Comparison of ENCODE assay signal across 8 cellular contexts in genomic region chr3:94063497-94064119, GRCh38. TPM values are rescaled to one million over a fixed set of nuclear protein-coding genes. Genes with fewer than 3 reads are reported as not detected.
A peak's percentile ranks its signal among the peaks of the same experiment; 100 is the strongest.
DNase-seq lines count a peak whose midpoint lies in the region; ATAC-seq and TF ChIP-seq lines count a peak whose summit lies in the region.

No MANE protein-coding gene starts in this region.

- peak overlapping the region; percentile 99 for H3K27ac Mint-ChIP-seq in activated naive CD4-positive, alpha-beta T cell treated with anti-CD3 and anti-CD28 coated beads, Interleukin-2, amount 10 ng/mL, durations not matched to agents 7 days and 5 days
- H3K27ac Mint-ChIP-seq in activated T-helper 1 cell treated with anti-CD3 and anti-CD28 coated beads, Interleukin-12 subunit alpha, Interleukin-12 subunit beta, Interleukin-2, Interleukin-4 antibody, amounts not matched to agents 30 ng/mL and 10 ng/mL and 1 ng/mL, durations not matched to agents 14 hours and 24 hours and 36 hours: peak overlapping the region; percentile 97
- H3K27ac Mint-ChIP-seq in immature natural killer cell: peak overlapping the region; percentile 99 to 100 (median 100)

- no peak for ATAC-seq in HG02840 (IDR thresholded peaks at IDR 0.05; ENCODE audit: low FRiP score, unreplicated experiment)

- H3K36me3 Mint-ChIP-seq in activated naive CD4-positive, alpha-beta T cell treated with anti-CD3 and anti-CD28 coated beads, Interleukin-2, amount 10 ng/mL, durations not matched to agents 7 days and 5 days: peaks cover 58% of the 10 kb centered on the region
- H3K36me3 Mint-ChIP-seq in activated T-helper 1 cell treated with anti-CD3 and anti-CD28 coated beads, Interleukin-12 subunit alpha, Interleukin-12 subunit beta, Interleukin-2, Interleukin-4 antibody, amounts not matched to agents 30 ng/mL and 10 ng/mL and 1 ng/mL, durations not matched to agents 14 hours and 24 hours and 36 hours (ENCODE audit: low read depth): peaks cover 37% of the 10 kb centered on the region
- peaks cover 4 to 8% (median 5%) of the 10 kb centered on the region in 3 donors for H3K36me3 Mint-ChIP-seq in immature natural killer cell

- peaks cover 28% of the 10 kb centered on the region for H3K4me1 ChIP-seq in suprapubic skin

- H3K36me3 ChIP-seq in suprapubic skin: peaks cover 13% of the 10 kb centered on the region

- H3K27me3 Mint-ChIP-seq in activated naive CD4-positive, alpha-beta T cell treated with anti-CD3 and anti-CD28 coated beads, Interleukin-2, amount 10 ng/mL, durations not matched to agents 7 days and 5 days: no peaks in the 10 kb centered on the region
- no peaks in the 10 kb centered on the region for H3K27me3 Mint-ChIP-seq in activated T-helper 1 cell treated with anti-CD3 and anti-CD28 coated beads, Interleukin-12 subunit alpha, Interleukin-12 subunit beta, Interleukin-2, Interleukin-4 antibody, amounts not matched to agents 30 ng/mL and 10 ng/mL and 1 ng/mL, durations not matched to agents 14 hours and 24 hours and 36 hours (ENCODE audit: insufficient read depth)
- peaks cover 5 to 18% (median 6%) of the 10 kb centered on the region in 3 donors for H3K27me3 Mint-ChIP-seq in immature natural killer cell (ENCODE audit: low read depth in 3 of 3)

- H3K27ac ChIP-seq in suprapubic skin: peak overlapping the region; percentile 97

- peak overlapping the region; percentile 84 for H3K4me3 ChIP-seq in suprapubic skin

- 34% methylated on average over 16 of the region's 16 CpGs for WGBS in suprapubic skin

- intact Hi-C loops in activated T-helper 1 cell treated with anti-CD3 and anti-CD28 coated beads, Interleukin-12 subunit alpha, Interleukin-12 subunit beta, Interleukin-2, Interleukin-4 antibody, amounts not matched to agents 30 ng/mL and 10 ng/mL and 1 ng/mL, durations not matched to agents 14 hours and 24 hours and 36 hours (cut with micrococcal nuclease): no loop called here

- peaks cover 14% of the 10 kb centered on the region for H3K9me3 Mint-ChIP-seq in activated naive CD4-positive, alpha-beta T cell treated with anti-CD3 and anti-CD28 coated beads, Interleukin-2, amount 10 ng/mL, durations not matched to agents 7 days and 5 days
- H3K9me3 Mint-ChIP-seq in activated T-helper 1 cell treated with anti-CD3 and anti-CD28 coated beads, Interleukin-12 subunit alpha, Interleukin-12 subunit beta, Interleukin-2, Interleukin-4 antibody, amounts not matched to agents 30 ng/mL and 10 ng/mL and 1 ng/mL, durations not matched to agents 14 hours and 24 hours and 36 hours: no peaks in the 10 kb centered on the region
- H3K9me3 Mint-ChIP-seq in immature natural killer cell: no peaks in the 10 kb centered on the region

- H3K27me3 ChIP-seq in suprapubic skin: no peaks in the 10 kb centered on the region

- TF ChIP-seq EP300 in suprapubic skin (IDR thresholded peaks at IDR 0.05): no peak

- no peak for DNase-seq in activated naive CD4-positive, alpha-beta T cell treated with anti-CD3 and anti-CD28 coated beads, Interleukin-2, amount 10 ng/mL, durations not matched to agents 7 days and 5 days
- DNase-seq in activated naive CD4-positive, alpha-beta T cell treated with anti-CD3 and anti-CD28 coated beads, Interleukin-2, amount 50 U/mL, for 16 hours: no peak
- no peak for DNase-seq in activated T-helper 1 cell treated with anti-CD3 and anti-CD28 coated beads, Interleukin-12 subunit alpha, Interleukin-12 subunit beta, Interleukin-2, Interleukin-4 antibody, amounts not matched to agents 30 ng/mL and 10 ng/mL and 1 ng/mL, durations not matched to agents 14 hours and 24 hours and 36 hours (ENCODE audit: low spot score)
- DNase-seq in immature natural killer cell: peak in 2 of 3 donors; percentile 5 to 7
- no peak for DNase-seq in suprapubic skin (ENCODE audit: low spot score in 2 of 2)
- DNase-seq in cortex of kidney (lab: John Stamatoyannopoulos, UW): no peak
- DNase-seq in COR-L47 (lab: John Stamatoyannopoulos, UW): no peak

- TF ChIP-seq POLR2A in suprapubic skin (IDR thresholded peaks at IDR 0.05): no peak

- no peak for TF ChIP-seq CTCF in suprapubic skin (IDR thresholded peaks at IDR 0.05)

- CTCF ChIA-PET in activated naive CD4-positive, alpha-beta T cell treated with anti-CD3 and anti-CD28 coated beads, Interleukin-2, amount 10 ng/mL, durations not matched to agents 7 days and 5 days (lab: Charles Lee): interaction anchor here (0.8 to 1.9 kb wide), 3 partner anchors 8 to 90 kb away, joined by 3 to 6 read pairs (median 5); partner anchors contain the start of gene PROS1

- peak overlapping the region; percentile 91 for H3K4me3 Mint-ChIP-seq in activated naive CD4-positive, alpha-beta T cell treated with anti-CD3 and anti-CD28 coated beads, Interleukin-2, amount 10 ng/mL, durations not matched to agents 7 days and 5 days
- peak overlapping the region; percentile 98 for H3K4me3 Mint-ChIP-seq in activated T-helper 1 cell treated with anti-CD3 and anti-CD28 coated beads, Interleukin-12 subunit alpha, Interleukin-12 subunit beta, Interleukin-2, Interleukin-4 antibody, amounts not matched to agents 30 ng/mL and 10 ng/mL and 1 ng/mL, durations not matched to agents 14 hours and 24 hours and 36 hours
- H3K4me3 Mint-ChIP-seq in immature natural killer cell: peak overlapping the region; percentile 94 to 100 (median 100)

- H3K4me1 Mint-ChIP-seq in activated naive CD4-positive, alpha-beta T cell treated with anti-CD3 and anti-CD28 coated beads, Interleukin-2, amount 10 ng/mL, durations not matched to agents 7 days and 5 days: peaks cover 46% of the 10 kb centered on the region
- peaks cover 44% of the 10 kb centered on the region for H3K4me1 Mint-ChIP-seq in activated T-helper 1 cell treated with anti-CD3 and anti-CD28 coated beads, Interleukin-12 subunit alpha, Interleukin-12 subunit beta, Interleukin-2, Interleukin-4 antibody, amounts not matched to agents 30 ng/mL and 10 ng/mL and 1 ng/mL, durations not matched to agents 14 hours and 24 hours and 36 hours (ENCODE audit: low read depth)
- H3K4me1 Mint-ChIP-seq in immature natural killer cell: peaks cover 51 to 69% of the 10 kb centered on the region in 2 donors

- no peaks in the 10 kb centered on the region for H3K9me3 ChIP-seq in suprapubic skin

RNA-seq across cellular contexts. Expression of gene NSUN3, which starts 0.7 kb away (rescaled TPM):
- total RNA-seq in activated T-helper 1 cell treated with anti-CD3 and anti-CD28 coated beads, Interleukin-12 subunit alpha, Interleukin-12 subunit beta, Interleukin-2, Interleukin-4 antibody, amounts not matched to agents 30 ng/mL and 10 ng/mL and 1 ng/mL, durations not matched to agents 14 hours and 24 hours and 36 hours: 18.8 and 19.7 TPM in 2 replicates
- polyA plus RNA-seq in immature natural killer cell: 10 to 100 TPM; 12.1 to 16.1 (median 14.2) TPM
- total RNA-seq in suprapubic skin: 10 to 100 TPM in 1 of 4 donors, 1 to 10 TPM in 3; 6.8 to 18.6 (median 8.9) TPM

RNA-seq across cellular contexts. Expression of gene DHFR2, which starts 0.9 kb away (rescaled TPM):
- 10.1 and 12.3 TPM in 2 replicates for total RNA-seq in activated T-helper 1 cell treated with anti-CD3 and anti-CD28 coated beads, Interleukin-12 subunit alpha, Interleukin-12 subunit beta, Interleukin-2, Interleukin-4 antibody, amounts not matched to agents 30 ng/mL and 10 ng/mL and 1 ng/mL, durations not matched to agents 14 hours and 24 hours and 36 hours
- 1 to 10 TPM; 1.8 to 9.3 (median 2.1) TPM for polyA plus RNA-seq in immature natural killer cell
- total RNA-seq in suprapubic skin: 1 to 10 TPM; 1.6 to 6.3 (median 4.0) TPM

RNA-seq across cellular contexts. Expression of gene STX19, which starts 35.2 kb away (rescaled TPM):
- not detected in 2 replicates for total RNA-seq in activated T-helper 1 cell treated with anti-CD3 and anti-CD28 coated beads, Interleukin-12 subunit alpha, Interleukin-12 subunit beta, Interleukin-2, Interleukin-4 antibody, amounts not matched to agents 30 ng/mL and 10 ng/mL and 1 ng/mL, durations not matched to agents 14 hours and 24 hours and 36 hours
- under 1 TPM in 1 of 3 donors, not detected in 2; 0.49 TPM for polyA plus RNA-seq in immature natural killer cell
- total RNA-seq in suprapubic skin: 1 to 10 TPM; 3.1 to 5.5 (median 4.3) TPM

Comparison
In these comparisons a context has a peak if more than half of its experiments do, and no peak if none do; other contexts are left out.
1. DNase-seq: peak in immature natural killer cell (2 of 3); none in activated naive CD4-positive, alpha-beta T cell treated with anti-CD3 and anti-CD28 coated beads, Interleukin-2, amount 10 ng/mL, durations not matched to agents 7 days and 5 days (single experiment), activated naive CD4-positive, alpha-beta T cell treated with anti-CD3 and anti-CD28 coated beads, Interleukin-2, amount 50 U/mL, for 16 hours (single experiment), activated T-helper 1 cell treated with anti-CD3 and anti-CD28 coated beads, Interleukin-12 subunit alpha, Interleukin-12 subunit beta, Interleukin-2, Interleukin-4 antibody, amounts not matched to agents 30 ng/mL and 10 ng/mL and 1 ng/mL, durations not matched to agents 14 hours and 24 hours and 36 hours (single experiment), suprapubic skin (0 of 2), cortex of kidney (single experiment) and COR-L47 (single experiment).
2. Peak in every context shown above with its lines, with median percentiles within 50 percentile points of each other: H3K27ac Mint-ChIP-seq and H3K4me3 Mint-ChIP-seq.